Comparison of ENCODE assay signal across 12 cellular contexts in the genomic region with DNA sequence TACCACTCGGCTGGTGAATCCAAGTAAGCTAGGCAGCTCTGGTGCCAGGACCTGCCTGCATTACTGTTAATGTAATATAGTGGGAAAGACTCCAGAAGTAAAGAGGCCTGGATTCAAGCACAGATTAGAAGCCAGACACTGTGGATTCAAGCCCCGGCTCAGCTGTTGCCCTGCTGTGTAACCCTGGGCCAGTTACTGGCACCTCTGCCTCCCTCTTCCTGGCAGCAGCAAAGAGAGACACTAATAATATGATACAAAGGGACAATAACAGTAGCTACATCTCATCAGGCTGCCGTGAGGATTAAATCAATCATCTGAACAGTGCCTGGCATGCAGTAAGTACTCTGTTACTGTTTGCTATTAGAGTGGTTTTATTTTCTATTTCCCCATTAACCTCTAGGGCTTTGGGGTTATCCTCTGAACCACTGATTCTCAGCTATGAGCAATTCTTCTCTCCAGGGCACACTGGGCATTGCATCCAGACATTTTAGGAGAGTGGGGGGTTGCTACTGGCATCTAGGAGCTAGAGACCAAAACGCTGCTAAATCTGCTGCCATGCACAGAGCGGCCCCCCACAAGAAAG.
DNase-seq lines count a peak whose midpoint lies in the region; ATAC-seq and TF ChIP-seq lines count a peak whose summit lies in the region.
"Had no signal": no experiment of that assay in that cellular context is flagged by ENCODE, and none has a peak within 500 bp of the region (broad histone marks: within the 10 kb centered on the region; RNA-seq: fewer than 3 reads in every experiment).

No MANE protein-coding gene starts in this region.

- H4K20me1 ChIP-seq in neural progenitor cell (ENCODE audit: low read depth): peaks cover 47% of the 10 kb centered on the region

- peaks cover 56% of the 10 kb centered on the region for H3K36me3 Mint-ChIP-seq in neural progenitor cell
- peaks cover 93% of the 10 kb centered on the region for H3K36me3 Mint-ChIP-seq in stimulated activated effector memory CD8-positive, alpha-beta T cell treated with anti-CD3 and anti-CD28 coated beads, Interleukin-12 subunit alpha, Interleukin-12 subunit beta, amount 100 ng/mL, for 72 hours

- no peak overlapping the region for H3K27ac Mint-ChIP-seq in neural progenitor cell
- no peak overlapping the region for H3K27ac Mint-ChIP-seq in stimulated activated effector memory CD8-positive, alpha-beta T cell treated with anti-CD3 and anti-CD28 coated beads, Interleukin-12 subunit alpha, Interleukin-12 subunit beta, amount 100 ng/mL, for 72 hours
- H3K27ac Mint-ChIP-seq: activated naive CD8-positive, alpha-beta T cell treated with anti-CD3 and anti-CD28 coated beads, Interleukin-2, amount 50 U/mL, for 24 hours had no signal

- peaks cover 12% of the 10 kb centered on the region for H3F3A ChIP-seq in neural progenitor cell (ENCODE audit: low read depth)

- H3K27me3 ChIP-seq in dorsolateral prefrontal cortex (no peaks in the 10 kb centered on the region), neural progenitor cell (no peaks in the 10 kb centered on the region), body of pancreas (no peaks in the 10 kb centered on the region)

- TF ChIP-seq CTCF in GM12864 (IDR thresholded peaks at IDR 0.05; ENCODE audit: low read depth, low read length, missing control alignments) (peak; percentile 5), dorsolateral prefrontal cortex (IDR thresholded peaks at IDR 0.05 in 54 of 56, conservative IDR thresholded peaks at IDR 0.05 in 2 of 56; ENCODE audit: low read depth in 1 of 56, partially characterized antibody in 56 of 56) (peak in 1 of 56 donors; percentile 3), neural progenitor cell (IDR thresholded peaks at IDR 0.05) (no peak), body of pancreas (IDR thresholded peaks at IDR 0.05) (no peak)

- no peak for DNase-seq in GM12864 (ENCODE audit: low read depth)
- DNase-seq in NCI-H1092 treated with DMSO at 0.1 percent for 48 hours (lab: John Stamatoyannopoulos, UW): peak; percentile 87
- no peak for DNase-seq in dorsolateral prefrontal cortex
- no peak for DNase-seq in neural progenitor cell (ENCODE audit: low spot score)
- DNase-seq in amniotic stem cell (lab: John Stamatoyannopoulos, UW): no peak
- no peak for DNase-seq in stimulated activated effector memory CD8-positive, alpha-beta T cell treated with anti-CD3 and anti-CD28 coated beads, Interleukin-12 subunit alpha, Interleukin-12 subunit beta, amount 100 ng/mL, for 72 hours (ENCODE audit: low spot score in 2 of 2)
- no peak for DNase-seq in NCI-H1930 (lab: John Stamatoyannopoulos, UW)
- no peak for DNase-seq in body of pancreas
- DNase-seq: activated naive CD8-positive, alpha-beta T cell treated with anti-CD3 and anti-CD28 coated beads, Interleukin-2, amount 50 U/mL, for 24 hours; Calu3; kidney glomerular epithelial cell had no signal

- WGBS in body of pancreas, 2 donors: 72 to 74% methylated on average over 5 of the region's 5 CpGs

- H3K27ac ChIP-seq in dorsolateral prefrontal cortex: peak overlapping the region in 54 of 59 donors; percentile 9 to 84 (median 59)
- peak overlapping the region; percentile 49 for H3K27ac ChIP-seq in neural progenitor cell
- no peak overlapping the region for H3K27ac ChIP-seq in body of pancreas
- H3K27ac ChIP-seq: epithelial cell of prostate had no signal

- H3K9me3 Mint-ChIP-seq in neural progenitor cell: no peaks in the 10 kb centered on the region
- H3K9me3 Mint-ChIP-seq in stimulated activated effector memory CD8-positive, alpha-beta T cell treated with anti-CD3 and anti-CD28 coated beads, Interleukin-12 subunit alpha, Interleukin-12 subunit beta, amount 100 ng/mL, for 72 hours: no peaks in the 10 kb centered on the region
- H3K9me3 Mint-ChIP-seq: activated naive CD8-positive, alpha-beta T cell treated with anti-CD3 and anti-CD28 coated beads, Interleukin-2, amount 50 U/mL, for 24 hours had no signal

- TF ChIP-seq POLR2A in body of pancreas (IDR thresholded peaks at IDR 0.05): no peak

- no peak for ATAC-seq in stimulated activated effector memory CD8-positive, alpha-beta T cell treated with anti-CD3 and anti-CD28 coated beads, Interleukin-12 subunit alpha, Interleukin-12 subunit beta, amount 100 ng/mL, for 72 hours
- ATAC-seq in body of pancreas: no peak
- ATAC-seq: activated naive CD8-positive, alpha-beta T cell treated with anti-CD3 and anti-CD28 coated beads, Interleukin-2, amount 50 U/mL, for 24 hours had no signal

- peaks cover 2% of the 10 kb centered on the region for H3K27me3 Mint-ChIP-seq in neural progenitor cell (ENCODE audit: insufficient read depth, low read depth)
- H3K27me3 Mint-ChIP-seq: activated naive CD8-positive, alpha-beta T cell treated with anti-CD3 and anti-CD28 coated beads, Interleukin-2, amount 50 U/mL, for 24 hours had no signal

- peaks cover 97% of the 10 kb centered on the region for H3K79me2 ChIP-seq in neural progenitor cell (ENCODE audit: low read depth)

- H3K4me3 ChIP-seq in GM12864 (ENCODE audit: low read depth, low read length) (no peak overlapping the region; the same call in 1 of the 2 replicates), dorsolateral prefrontal cortex (peak overlapping the region in 1 of 59 donors; percentile 1), neural progenitor cell (no peak overlapping the region), body of pancreas (no peak overlapping the region)

- H3K36me3 ChIP-seq in neural progenitor cell (peaks cover 7% of the 10 kb centered on the region), body of pancreas (replicated peaks in 1 of 2; ENCODE audit: insufficient read depth in 1 of 2, low read depth in 2 of 2) (peaks cover 0 to 2% of the 10 kb centered on the region in 2 donors)

- no peak overlapping the region for H3K9ac ChIP-seq in neural progenitor cell

- intact Hi-C loops in dorsolateral prefrontal cortex (cut with DNase I): loop anchor here in 1 of 2 donors (10.0 kb wide), 1 partner anchor 231 kb away; no protein-coding TSS in a partner anchor
- intact Hi-C loops in body of pancreas (cut with DNase I): no loop called here

- H3K4me3 Mint-ChIP-seq in neural progenitor cell: no peak overlapping the region
- H3K4me3 Mint-ChIP-seq in stimulated activated effector memory CD8-positive, alpha-beta T cell treated with anti-CD3 and anti-CD28 coated beads, Interleukin-12 subunit alpha, Interleukin-12 subunit beta, amount 100 ng/mL, for 72 hours: no peak overlapping the region
- H3K4me3 Mint-ChIP-seq: activated naive CD8-positive, alpha-beta T cell treated with anti-CD3 and anti-CD28 coated beads, Interleukin-2, amount 50 U/mL, for 24 hours had no signal

- H3K9me3 ChIP-seq in neural progenitor cell (ENCODE audit: low read depth) (no peaks in the 10 kb centered on the region), body of pancreas (no peaks in the 10 kb centered on the region)

- H3K4me1 ChIP-seq in neural progenitor cell (peaks cover 4% of the 10 kb centered on the region), body of pancreas (no peaks in the 10 kb centered on the region)

- no peak overlapping the region for H2AFZ ChIP-seq in neural progenitor cell (replicated peaks)

- peaks cover 10% of the 10 kb centered on the region for H3K4me1 Mint-ChIP-seq in neural progenitor cell
- H3K4me1 Mint-ChIP-seq in stimulated activated effector memory CD8-positive, alpha-beta T cell treated with anti-CD3 and anti-CD28 coated beads, Interleukin-12 subunit alpha, Interleukin-12 subunit beta, amount 100 ng/mL, for 72 hours: peaks cover 34% of the 10 kb centered on the region

- no peak overlapping the region for H3K4me2 ChIP-seq in neural progenitor cell

Comparison
In these comparisons a context has a peak if more than half of its experiments do, and no peak if none do; other contexts are left out.
1. H3K27ac ChIP-seq: peak in dorsolateral prefrontal cortex (54 of 59) and neural progenitor cell (single experiment); none in body of pancreas (0 of 4).